1 cellular context compared by ENCODE assay signal in the genomic region with DNA sequence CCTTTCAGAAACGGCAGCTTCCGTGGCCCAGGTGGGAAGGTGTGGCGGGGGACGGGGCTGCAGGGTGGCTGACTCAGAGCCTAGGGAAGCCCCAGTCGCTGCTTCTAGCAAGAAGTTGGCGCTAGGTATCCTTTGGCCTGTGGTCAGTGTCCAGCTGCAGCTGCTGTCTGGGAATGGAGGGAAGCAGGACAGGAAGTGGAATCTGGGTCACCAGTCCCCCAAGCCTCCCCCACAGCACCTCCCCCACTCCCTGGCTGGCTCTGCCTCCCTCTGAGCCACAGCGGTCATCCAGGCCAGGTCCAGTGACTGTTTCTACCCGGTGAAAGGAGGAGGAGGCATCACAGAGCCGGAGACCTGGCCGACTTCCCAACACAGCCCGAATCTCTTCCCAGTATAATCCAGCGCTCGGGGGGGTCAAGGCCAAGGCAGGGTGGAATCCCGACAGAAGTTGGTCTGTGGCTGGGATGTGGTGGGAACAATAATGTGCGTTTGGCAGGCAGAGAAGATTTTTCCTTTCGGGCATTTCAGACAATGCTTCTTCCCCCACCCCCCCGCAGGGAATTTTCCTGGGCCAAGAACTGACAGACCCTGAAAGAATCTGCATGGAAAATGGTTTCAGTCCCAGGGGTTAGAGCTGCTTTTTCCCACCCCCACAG.
TF ChIP-seq lines count a peak whose summit lies in the region.

No MANE protein-coding gene starts in this region.

TF ChIP-seq in SK-N-SH, 30 proteins besides CTCF, POLR2A, EP300 and RAD21 (continued from another document):
- no peak for TF ChIP-seq ZBTB33 (IDR thresholded peaks at IDR 0.05; ENCODE audit: borderline replicate concordance, low read depth)
- TF ChIP-seq FOSL2 (IDR thresholded peaks at IDR 0.05; ENCODE audit: borderline replicate concordance, low read depth): no peak; the same call in 1 of the 2 replicates
- TF ChIP-seq MXI1 (IDR thresholded peaks at IDR 0.05; ENCODE audit: low read depth, low read length): peak; percentile 16; the same call in 1 of the 2 replicates
- 0 out of 2 replicates have a peak, but pooled peaks have one; percentile 5 for TF ChIP-seq TEAD4 (IDR thresholded peaks at IDR 0.05; ENCODE audit: borderline replicate concordance, insufficient read depth)
- TF ChIP-seq MEF2A (IDR thresholded peaks at IDR 0.05; ENCODE audit: borderline replicate concordance, low read depth): no peak
- no peak for TF ChIP-seq FOXJ3 (CRISPR knock-in tag; IDR thresholded peaks at IDR 0.05)
- TF ChIP-seq MAX (IDR thresholded peaks at IDR 0.05; ENCODE audit: low read depth): no peak
- peak; percentile 76; the same call in 1 of the 2 replicates for TF ChIP-seq NFIC (IDR thresholded peaks at IDR 0.05; ENCODE audit: borderline replicate concordance)
- TF ChIP-seq CHD2 (IDR thresholded peaks at IDR 0.05; ENCODE audit: low read length, partially characterized antibody): peak; percentile 96
- no peak for TF ChIP-seq RCOR1 (IDR thresholded peaks at IDR 0.05; ENCODE audit: low read length)
- TF ChIP-seq PBX3 (IDR thresholded peaks at IDR 0.05): no peak
- no peak for TF ChIP-seq GATA2 (CRISPR knock-in tag; IDR thresholded peaks at IDR 0.05)
- TF ChIP-seq GABPA (IDR thresholded peaks at IDR 0.05; ENCODE audit: low read depth): peak; percentile 37; the same call in 1 of the 2 replicates
- no peak; the same call in 1 of the 2 replicates for TF ChIP-seq JUND (IDR thresholded peaks at IDR 0.05)
- no peak for TF ChIP-seq RFX5 (IDR thresholded peaks at IDR 0.05; ENCODE audit: low read length)
- TF ChIP-seq RXRA (IDR thresholded peaks at IDR 0.05; ENCODE audit: borderline replicate concordance, low read depth): peak; percentile 56; the same call in 1 of the 2 replicates
- TF ChIP-seq USF2 (IDR thresholded peaks at IDR 0.05; ENCODE audit: borderline replicate concordance, low read depth, low read length): no peak
- TF ChIP-seq TCF12 (IDR thresholded peaks at IDR 0.05): peak; percentile 63
- no peak for TF ChIP-seq ELF1 (IDR thresholded peaks at IDR 0.05)
- no peak for TF ChIP-seq TAF1 (IDR thresholded peaks at IDR 0.05; ENCODE audit: borderline replicate concordance, low read depth, low read length)
- TF ChIP-seq REST (IDR thresholded peaks at IDR 0.05; ENCODE audit: low read depth, low read length): peak; percentile 47; the same call in 1 of the 2 replicates
